1 cellular context compared by ENCODE assay signal in genomic region chr6:41545703-41546474, GRCh38.
TF ChIP-seq lines count a peak whose summit lies in the region.

Gene FOXP4, plus strand, starts transcription at chr6:41546381. Its CDS starts 19,380 bp downstream, at chr6:41565761.

TF ChIP-seq in HEK293, 187 proteins besides CTCF, POLR2A, EP300 and RAD21 (continued from another document and continues in another):
- TF ChIP-seq ZNF26 (tag by site-specific recombination; IDR thresholded peaks at IDR 0.05) (no peak), ZBTB8A (tag by site-specific recombination; IDR thresholded peaks at IDR 0.05) (peak; percentile 65; the same call in 1 of the 2 replicates), MZF1 (tag by site-specific recombination; IDR thresholded peaks at IDR 0.05; ENCODE audit: borderline replicate concordance) (peak; percentile 72), ZNF518A (tag by site-specific recombination; conservative IDR thresholded peaks at IDR 0.05; ENCODE audit: low read depth) (no peak), ZNF324 (tag by site-specific recombination; IDR thresholded peaks at IDR 0.05) (0 out of 2 replicates have a peak, but pooled peaks have one; percentile 74), ZNF311 (tag by site-specific recombination; IDR thresholded peaks at IDR 0.05; ENCODE audit: borderline replicate concordance) (no peak), ZNF18 (tag by site-specific recombination; IDR thresholded peaks at IDR 0.05) (0 out of 2 replicates have a peak, but pooled peaks have one; percentile 19), ZNF549 (tag by site-specific recombination; IDR thresholded peaks at IDR 0.05) (no peak), ZFP41 (tag by site-specific recombination; IDR thresholded peaks at IDR 0.05; ENCODE audit: borderline replicate concordance) (no peak), ZNF366 (tag by site-specific recombination; conservative IDR thresholded peaks at IDR 0.05) (peak; percentile 82), ZNF274 (IDR thresholded peaks at IDR 0.05; ENCODE audit: low read length) (no peak), ZNF274 (tag by site-specific recombination; IDR thresholded peaks at IDR 0.05; ENCODE audit: borderline replicate concordance) (no peak), MYNN (tag by site-specific recombination; IDR thresholded peaks at IDR 0.05; ENCODE audit: borderline replicate concordance) (no peak), ZFP3 (tag by site-specific recombination; IDR thresholded peaks at IDR 0.05; ENCODE audit: low read depth) (no peak; the same call in 1 of the 2 replicates), ZNF488 (tag by site-specific recombination; IDR thresholded peaks at IDR 0.05) (no peak), PRDM1 (tag by site-specific recombination; IDR thresholded peaks at IDR 0.05) (peak; percentile 92), ZNF350 (tag by site-specific recombination; IDR thresholded peaks at IDR 0.05) (no peak), ZBTB44 (tag by site-specific recombination; IDR thresholded peaks at IDR 0.05) (no peak; the same call in 1 of the 2 replicates), ZNF654 (tag by site-specific recombination; IDR thresholded peaks at IDR 0.05; ENCODE audit: low read depth) (no peak), ZSCAN4 (tag by site-specific recombination; IDR thresholded peaks at IDR 0.05) (peak; percentile 37; the same call in 1 of the 2 replicates), YY2 (tag by site-specific recombination; IDR thresholded peaks at IDR 0.05) (no peak), ATF2 (tag by site-specific recombination; IDR thresholded peaks at IDR 0.05; ENCODE audit: low read depth) (no peak), ZNF214 (tag by site-specific recombination; IDR thresholded peaks at IDR 0.05; ENCODE audit: borderline replicate concordance) (no peak), HIC1 (tag by site-specific recombination; IDR thresholded peaks at IDR 0.05) (no peak), ZNF10 (tag by site-specific recombination; IDR thresholded peaks at IDR 0.05) (no peak; the same call in 1 of the 2 replicates), ZNF571 (tag by site-specific recombination; IDR thresholded peaks at IDR 0.05) (no peak), GLIS1 (tag by site-specific recombination; IDR thresholded peaks at IDR 0.05) (peak; percentile 94), ZNF426 (tag by site-specific recombination; IDR thresholded peaks at IDR 0.05) (no peak), ZNF266 (tag by site-specific recombination; IDR thresholded peaks at IDR 0.05; ENCODE audit: low read depth) (no peak), ZIC2 (tag by site-specific recombination; IDR thresholded peaks at IDR 0.05) (peak; percentile 97), TSHZ1 (tag by site-specific recombination; IDR thresholded peaks at IDR 0.05; ENCODE audit: borderline replicate concordance) (no peak), SALL2 (tag by site-specific recombination; IDR thresholded peaks at IDR 0.05; ENCODE audit: borderline replicate concordance) (no peak), ZNF423 (tag by site-specific recombination; IDR thresholded peaks at IDR 0.05) (no peak; the same call in 1 of the 2 replicates), ZNF792 (tag by site-specific recombination; IDR thresholded peaks at IDR 0.05) (no peak), ZNF747 (tag by site-specific recombination; IDR thresholded peaks at IDR 0.05) (no peak), ZNF645 (tag by site-specific recombination; IDR thresholded peaks at IDR 0.05) (no peak; the same call in 1 of the 2 replicates)
